8 cellular contexts compared by ENCODE assay signal in genomic region chr11:87037450-87038234, GRCh38. TPM values are rescaled to one million over a fixed set of nuclear protein-coding genes. Genes with fewer than 3 reads are reported as not detected.
A peak's percentile ranks its signal among the peaks of the same experiment; 100 is the strongest.
DNase-seq lines count a peak whose midpoint lies in the region; ATAC-seq, FAIRE-seq and TF ChIP-seq lines count a peak whose summit lies in the region.

TSS of gene TMEM135 (plus strand) at chr11:87037934. CDS start at chr11:87038046, 112 bp downstream.

- FAIRE-seq in H1 (lab: Jason Lieb, UNC): no peak

- H3K4me1 ChIP-seq in H1 (replicated peaks in 1 of 4; ENCODE audit: control insufficient read depth in 3 of 4, insufficient read depth in 4 of 4, low read length in 3 of 4): peaks cover 0 to 7% (median 4%) of the 10 kb centered on the region in 4 experiments; a peak in 4 of 7 replicates
- H3K4me1 ChIP-seq in mesenchymal stem cell (ENCODE audit: control insufficient read depth, insufficient read depth, low read depth, low read length): peaks cover 4% of the 10 kb centered on the region

- TF ChIP-seq CTCF in H1 (IDR thresholded peaks at IDR 0.05; ENCODE audit: control extremely low read depth in 1 of 3, insufficient read depth in 1 of 3, low read depth in 1 of 3, low read length in 3 of 3): peak in 1 of 3 experiments; percentile 3; a peak in 1 of 4 replicates

- H4K8ac ChIP-seq in H1 (ENCODE audit: extremely low read depth, insufficient read depth, low read length) (peak within 1 kb of the TSS; percentile 82; the same call in 1 of the 2 replicates), mesenchymal stem cell (ENCODE audit: low read length) (peak within 1 kb of the TSS; percentile 99)

- peaks cover 11% of the 10 kb centered on the region for H3K23me2 ChIP-seq in H1 (ENCODE audit: low read depth, low read length)

- peak within 1 kb of the TSS; percentile 77 for H3K56ac ChIP-seq in H1 (replicated peaks; ENCODE audit: insufficient read length, low read depth, low read length)

- TF ChIP-seq POLR2A in H1 (IDR thresholded peaks at IDR 0.05; ENCODE audit: control extremely low read depth in 1 of 2, low read depth in 2 of 2, low read length in 2 of 2): peak; percentile 56 to 73

- H2BK5ac ChIP-seq in H1 (ENCODE audit: low read depth, low read length) (peak within 1 kb of the TSS; percentile 88; the same call in 1 of the 2 replicates), mesenchymal stem cell (ENCODE audit: low read depth, low read length, poor library complexity, severe bottlenecking) (peak within 1 kb of the TSS; percentile 81)

- H3K23ac ChIP-seq in H1 (ENCODE audit: insufficient read length): no peak within 1 kb of the TSS
- H3K23ac ChIP-seq in mesenchymal stem cell (ENCODE audit: low read length in 2 of 2): peak within 1 kb of the TSS in 1 of 2 experiments; percentile 98

- H3K79me1 ChIP-seq in H1 (ENCODE audit: low read depth, low read length) (no peaks in the 10 kb centered on the region), mesenchymal stem cell (replicated peaks; ENCODE audit: low read length, poor library complexity, severe bottlenecking) (peaks cover 16% of the 10 kb centered on the region)

- no peak; a peak in 1 of 4 replicates for TF ChIP-seq RAD21 in H1 (IDR thresholded peaks at IDR 0.05 in 1 of 2, conservative IDR thresholded peaks at IDR 0.05 in 1 of 2; ENCODE audit: low read depth in 2 of 2, low read length in 2 of 2)

- H4K5ac ChIP-seq in H1 (ENCODE audit: insufficient read length, low read depth, low read length): peak within 1 kb of the TSS; percentile 61

- DNase-seq in Caki2 (ENCODE audit: low read depth) (peak; percentile 92), HUDEP-2 (lab: John Stamatoyannopoulos, UW; ENCODE audit: unreplicated experiment in 76 of 76) (peak; percentile 19 to 97 (median 93)), NOMO-1 treated with dmso at 0.1 percent for 144 hours (lab: John Stamatoyannopoulos, UW; ENCODE audit: unreplicated experiment) (peak; percentile 92), H1 (ENCODE audit: low read depth in 1 of 2, low spot score in 2 of 2) (peak; percentile 94 to 97), mesenchymal stem cell (peak; percentile 94)
- DNase-seq in activated CD8-positive, alpha-beta memory T cell treated with anti-CD3 and anti-CD28 coated beads for 48 hours (ENCODE audit: low read depth in 2 of 3, low spot score in 2 of 3): peak; percentile 87 to 94 (median 88)
- DNase-seq in stimulated activated CD8-positive, alpha-beta memory T cell treated with anti-CD3 and anti-CD28 coated beads, Interleukin-12 subunit alpha, Interleukin-12 subunit beta, amount 100 ng/mL, for 24 hours (ENCODE audit: extremely low read depth): peak; percentile 83

- H3K9ac ChIP-seq in H1 (replicated peaks in 1 of 4; ENCODE audit: extremely low read depth in 1 of 4, low read depth in 3 of 4, low read length in 3 of 4) (peak within 1 kb of the TSS; percentile 62 to 84 (median 66); a peak in 6 of 7 replicates), mesenchymal stem cell (ENCODE audit: low read length) (peak within 1 kb of the TSS; percentile 95)

- H3K4me2 ChIP-seq in H1 (ENCODE audit: insufficient read depth in 1 of 2, low read depth in 2 of 2, low read length in 2 of 2) (peak within 1 kb of the TSS; percentile 79 to 96), mesenchymal stem cell (ENCODE audit: low read length, poor library complexity, severe bottlenecking) (peak within 1 kb of the TSS; percentile 89)

- peak within 1 kb of the TSS; percentile 23; the same call in 1 of the 2 replicates for H2BK15ac ChIP-seq in H1 (ENCODE audit: low read length)
- peak within 1 kb of the TSS; percentile 73 for H2BK15ac ChIP-seq in mesenchymal stem cell (ENCODE audit: low read depth, poor library complexity, severe bottlenecking)

- H3K14ac ChIP-seq in H1 (ENCODE audit: insufficient read length) (no peak within 1 kb of the TSS), mesenchymal stem cell (ENCODE audit: low read length in 2 of 2) (peak within 1 kb of the TSS; percentile 88 to 90)

- CTCF ChIA-PET in H1 (lab: Charles Lee; ENCODE audit: partially characterized antibody): interaction anchor here (0.5 to 1.7 kb wide), 7 partner anchors 11 to 489 kb away, joined by 3 to 7 read pairs (median 3); no protein-coding TSS in a partner anchor

- in situ Hi-C loops in Caki2 (cut with HindIII; ENCODE audit: low pct_unique_long_range_greater_than_20kb, low sequenced_read_pairs): no loop called here

- POLR2A ChIA-PET in H1 (lab: Charles Lee; ENCODE audit: partially characterized antibody): interaction anchor here (0.6 to 1.7 kb wide), 7 partner anchors 9 to 81 kb away, joined by 3 to 7 read pairs (median 3); no protein-coding TSS in a partner anchor

- H3K9me3 ChIP-seq in H1 (ENCODE audit: insufficient read depth in 2 of 2, low read depth in 1 of 2, low read length in 1 of 2) (no peaks in the 10 kb centered on the region), mesenchymal stem cell (ENCODE audit: control insufficient read depth, low read length) (no peaks in the 10 kb centered on the region)

- H3K79me2 ChIP-seq in H1 (ENCODE audit: control insufficient read depth in 1 of 2, insufficient read depth in 2 of 2, low read length in 2 of 2): peaks cover 0 to 40% of the 10 kb centered on the region in 2 experiments; a peak in 3 of 4 replicates

- H4K91ac ChIP-seq in H1 (replicated peaks; ENCODE audit: insufficient read length, low read length): peak within 1 kb of the TSS; percentile 78
- H4K91ac ChIP-seq in mesenchymal stem cell (ENCODE audit: low read length): peak within 1 kb of the TSS; percentile 96

- H3K27me3 ChIP-seq in H1 (replicated peaks in 1 of 4; ENCODE audit: control insufficient read depth in 3 of 4, extremely low read depth in 1 of 4, insufficient read depth in 3 of 4, low read length in 3 of 4): no peaks in the 10 kb centered on the region
- H3K27me3 ChIP-seq in mesenchymal stem cell (ENCODE audit: control insufficient read depth in 1 of 2, insufficient read depth in 1 of 2, low read length in 2 of 2): no peaks in the 10 kb centered on the region

- peak; percentile 98 for ATAC-seq in GM21390 (IDR thresholded peaks at IDR 0.05; ENCODE audit: unreplicated experiment)

- no peaks in the 10 kb centered on the region for H4K20me1 ChIP-seq in H1 (replicated peaks in 1 of 2; ENCODE audit: control insufficient read depth in 1 of 2, insufficient read depth in 2 of 2, low read length in 2 of 2)

- H3K4ac ChIP-seq in H1 (replicated peaks; ENCODE audit: insufficient read length, low read depth, low read length) (peak within 1 kb of the TSS; percentile 83), mesenchymal stem cell (ENCODE audit: low read depth in 1 of 2, low read length in 2 of 2) (peak within 1 kb of the TSS; percentile 94 to 98)

- 2% methylated on average over 59 of the region's 66 CpGs; no CpG with 5 or more reads in 1 of the 2 experiments for WGBS in H1 (ENCODE audit: extremely low coverage in 1 of 2, insufficient coverage in 1 of 2, insufficient read length in 1 of 2, insufficient replicate concordance in 2 of 2, low coverage in 1 of 2, low lambda C conversion rate in 2 of 2, missing lambda C conversion rate in 1 of 2), 2 experiments
- WGBS in mesenchymal stem cell: under 1% methylated on average over 66 of the region's 66 CpGs

- H2AK5ac ChIP-seq in H1 (ENCODE audit: low read depth, low read length): no peak within 1 kb of the TSS
- H2AK5ac ChIP-seq in mesenchymal stem cell (ENCODE audit: low read length, severe bottlenecking): no peak within 1 kb of the TSS

- H2AFZ ChIP-seq in H1 (ENCODE audit: low read length): peak within 1 kb of the TSS; percentile 95
- H2AFZ ChIP-seq in mesenchymal stem cell (ENCODE audit: low read depth, low read length): peak within 1 kb of the TSS; percentile 61

- TF ChIP-seq EP300 in H1 (IDR thresholded peaks at IDR 0.05; ENCODE audit: borderline replicate concordance in 1 of 2, low read depth in 2 of 2, low read length in 2 of 2): no peak

- H2BK12ac ChIP-seq in H1 (ENCODE audit: low read depth, low read length) (peak within 1 kb of the TSS; percentile 72), mesenchymal stem cell (ENCODE audit: low read length in 2 of 2) (peak within 1 kb of the TSS; percentile 83 to 87)

- H3K18ac ChIP-seq in H1 (ENCODE audit: extremely low read depth, low read length) (peak within 1 kb of the TSS; percentile 91), mesenchymal stem cell (ENCODE audit: low read depth in 1 of 2, low read length in 2 of 2) (peak within 1 kb of the TSS; percentile 96 to 98)

- H2BK120ac ChIP-seq in H1 (replicated peaks; ENCODE audit: low read depth, low read length) (peak within 1 kb of the TSS; percentile 86), mesenchymal stem cell (ENCODE audit: low read depth, low read length) (peak within 1 kb of the TSS; percentile 90)

- peak within 1 kb of the TSS; percentile 49; the same call in 1 of the 2 replicates for H2BK20ac ChIP-seq in H1 (ENCODE audit: low read length)

- H3K4me3 ChIP-seq in H1 (ENCODE audit: extremely low read depth in 1 of 4, insufficient read depth in 2 of 4, low read depth in 3 of 4, low read length in 4 of 4) (peak within 1 kb of the TSS; percentile 54 to 97 (median 84)), mesenchymal stem cell (ENCODE audit: insufficient read depth in 1 of 2, low read depth in 1 of 2, low read length in 2 of 2) (peak within 1 kb of the TSS; percentile 89 to 96)

- H3K27ac ChIP-seq in H1 (ENCODE audit: low read depth, low read length) (peak within 1 kb of the TSS; percentile 62; the same call in 1 of the 2 replicates), mesenchymal stem cell (ENCODE audit: low read length, poor library complexity, severe bottlenecking) (peak within 1 kb of the TSS; percentile 41)

- H3K36me3 ChIP-seq in H1 (ENCODE audit: control insufficient read depth in 2 of 4, insufficient read depth in 4 of 4, low read length in 3 of 4) (no peaks in the 10 kb centered on the region), mesenchymal stem cell (ENCODE audit: control insufficient read depth in 1 of 2, insufficient read depth in 2 of 2, low read depth in 1 of 2, low read length in 2 of 2) (peaks cover 0 to 5% of the 10 kb centered on the region in 2 experiments)

TF ChIP-seq in H1, 55 proteins besides CTCF, POLR2A, EP300 and RAD21 (continues in another document):
- TF ChIP-seq SP2 (IDR thresholded peaks at IDR 0.05; ENCODE audit: low read length) (no peak), EZH2 (IDR thresholded peaks at IDR 0.05; ENCODE audit: low read depth, low read length, severe bottlenecking) (no peak), CBX8 (IDR thresholded peaks at IDR 0.05; ENCODE audit: borderline replicate concordance, low read depth, low read length) (no peak)

RNA-seq across cellular contexts. Expression of gene TMEM135, which starts in this region (rescaled TPM):
- 11.0 and 13.8 TPM in 2 replicates for total RNA-seq in Caki2 (2014; rRNA removed; shearing (Covaris generic); ENCODE audit: low replicate concordance)
- 24.8 and 31.3 TPM in 2 replicates for total RNA-seq in H1 (2021; fragmentation: NEBNext Ultra II Directional; extraction: Animal tissue kit (Norgen Biotek cat#: 25700))
- 9.3 and 19.1 TPM in 2 replicates for polyA plus RNA-seq in H1 (2011; rRNA removed)
- 21.6 TPM for polyA plus RNA-seq in H1 (2011; cell fraction: cytosol; rRNA removed)
- polyA plus RNA-seq in H1 (2011; cell fraction: nucleus; rRNA removed): 17.0 TPM
- 9.0 to 21.6 TPM (median 15.5 TPM) in 4 replicates for polyA plus RNA-seq in H1 (2012, experiment 1 of 2)
- 1.7 TPM for polyA plus RNA-seq in H1 (2012, experiment 2 of 2)
- polyA plus RNA-seq in H1 (2013, experiment 1 of 2): 15.6 TPM
- polyA plus RNA-seq in H1 (2013, experiment 2 of 2): 18.2 TPM
- 32.6 and 32.7 TPM in 2 replicates for polyA minus RNA-seq in H1 (2011; rRNA and poly(A)+ RNA removed)
- polyA minus RNA-seq in H1 (2011; cell fraction: cytosol; rRNA and poly(A)+ RNA removed): 15.9 TPM
- polyA minus RNA-seq in H1 (2011; cell fraction: nucleus; rRNA and poly(A)+ RNA removed): 115 TPM
- polyA plus RNA-seq in mesenchymal stem cell (2013, experiment 1 of 2): 27.5 TPM
- 31.6 TPM for polyA plus RNA-seq in mesenchymal stem cell (2013, experiment 2 of 2)

Comparison
In these comparisons a context has a peak if more than half of its experiments do, and no peak if none do; other contexts are left out.
1. Peak in every context shown above with its lines: DNase-seq, ATAC-seq, H3K4me3 ChIP-seq and H3K27ac ChIP-seq.